In genomic region chr5:154648229-154648628, GRCh38 we compare ENCODE assay signal across 26 cellular contexts.
DNase-seq lines count a peak whose midpoint lies in the region; ATAC-seq, FAIRE-seq and TF ChIP-seq lines count a peak whose summit lies in the region.
"Had no signal": no experiment of that assay in that cellular context is flagged by ENCODE, and none has a peak within 500 bp of the region (broad histone marks: within the 10 kb centered on the region; RNA-seq: fewer than 3 reads in every experiment).

No MANE protein-coding gene starts in this region.

- POLR2A ChIA-PET in H1 (lab: Charles Lee; ENCODE audit: partially characterized antibody), result interaction anchor here (0.7 to 1.8 kb wide), 3 partner anchors 93 to 384 kb away, joined by 3 to 5 read pairs (median 3); partner anchors contain the start of gene CNOT8

- no peak overlapping the region for H3K14ac ChIP-seq in H1 (ENCODE audit: insufficient read length)
- no peak overlapping the region for H3K14ac ChIP-seq in trophoblast cell (ENCODE audit: low read length)

- H3K79me1 ChIP-seq in H1 (ENCODE audit: low read depth, low read length), result no peaks in the 10 kb centered on the region
- peaks cover 4% of the 10 kb centered on the region for H3K79me1 ChIP-seq in trophoblast cell (ENCODE audit: low read length)

- no peaks in the 10 kb centered on the region for H4K20me1 ChIP-seq in H1 (replicated peaks in 1 of 2; ENCODE audit: control insufficient read depth in 1 of 2, insufficient read depth in 2 of 2, low read length in 2 of 2)

- H3K18ac ChIP-seq in H1 (ENCODE audit: extremely low read depth, low read length), result no peak overlapping the region
- H3K18ac ChIP-seq in trophoblast cell (ENCODE audit: low read length), result no peak overlapping the region

- H2BK120ac ChIP-seq in H1 (replicated peaks; ENCODE audit: low read depth, low read length) (no peak overlapping the region), trophoblast cell (ENCODE audit: insufficient read depth, low read length, poor library complexity) (no peak overlapping the region)

- H2BK20ac ChIP-seq in H1 (ENCODE audit: low read length), result no peak overlapping the region

- TF ChIP-seq EP300 in H1 (IDR thresholded peaks at IDR 0.05; ENCODE audit: borderline replicate concordance in 1 of 2, low read depth in 2 of 2, low read length in 2 of 2), result no peak

- DNase-seq in stimulated activated naive CD8-positive, alpha-beta T cell treated with anti-CD3 and anti-CD28 coated beads, Interleukin-15, amount 100 ng/mL, for 72 hours, result no peak
- DNase-seq in stimulated activated naive CD8-positive, alpha-beta T cell treated with anti-CD3 and anti-CD28 coated beads, Interleukin-15, Interleukin-2, amounts not matched to agents 100 U/mL and 50 U/mL, for 24 hours, result no peak
- no peak for DNase-seq in H1 (ENCODE audit: low read depth in 1 of 2, low spot score in 2 of 2)
- no peak for DNase-seq in trophoblast cell
- DNase-seq in COLO829 (ENCODE audit: low spot score), result no peak
- DNase-seq in NCI-H1092 treated with DMSO at 0.1 percent for 48 hours (lab: John Stamatoyannopoulos, UW), result no peak
- DNase-seq in NCI-H2107 treated with DMSO at 0.1 percent for 48 hours (lab: John Stamatoyannopoulos, UW; ENCODE audit: unreplicated experiment), result no peak
- DNase-seq: activated CD8-positive, alpha-beta T cell treated with anti-CD3 and anti-CD28 coated beads for 36 hours; CD8-positive, alpha-beta T cell; cerebellar nuclear complex; DMS153; dorsolateral prefrontal cortex; HCEC 1CT; NCI-H1105 treated with DMSO at 0.1 percent for 48 hours; NCI-H2029 treated with DMSO at 0.1 percent for 48 hours; NCI-H345; NCI-H774; nephron progenitor cell; RPMI8226; stimulated activated CD4-positive, alpha-beta T cell treated with anti-CD3 and anti-CD28 coated beads, Interleukin-15, amount 100 ng/mL, for 24 hours had no signal

- ATAC-seq in stimulated activated naive CD8-positive, alpha-beta T cell treated with anti-CD3 and anti-CD28 coated beads, Interleukin-15, amount 100 ng/mL, for 72 hours, result no peak
- ATAC-seq in stimulated activated naive CD8-positive, alpha-beta T cell treated with anti-CD3 and anti-CD28 coated beads, Interleukin-15, Interleukin-2, amounts not matched to agents 100 U/mL and 50 U/mL, for 24 hours, result no peak
- ATAC-seq in HG02798 (IDR thresholded peaks at IDR 0.05; ENCODE audit: poor library complexity, unreplicated experiment), result no peak
- ATAC-seq: activated T-helper 17 cell treated with anti-CD3 and anti-CD28 coated beads, Interleukin-2, amount 50 U/mL, for 72 hours; CD8-positive, alpha-beta T cell; sciatic nerve had no signal

- peaks cover 2% of the 10 kb centered on the region; the same call in 1 of the 2 replicates for H3K23me2 ChIP-seq in H1 (ENCODE audit: low read depth, low read length)

- H4K8ac ChIP-seq in H1 (ENCODE audit: extremely low read depth, insufficient read depth, low read length) (no peak overlapping the region), trophoblast cell (ENCODE audit: low read depth, low read length) (no peak overlapping the region)

- H3K4ac ChIP-seq in H1 (replicated peaks; ENCODE audit: insufficient read length, low read depth, low read length), result no peak overlapping the region
- no peak overlapping the region for H3K4ac ChIP-seq in trophoblast cell (ENCODE audit: low read depth, low read length)

- H3K4me3 ChIP-seq in H1 (ENCODE audit: extremely low read depth in 1 of 4, insufficient read depth in 2 of 4, low read depth in 3 of 4, low read length in 4 of 4), result no peak overlapping the region
- H3K4me3 ChIP-seq in trophoblast cell (ENCODE audit: low read depth, low read length), result no peak overlapping the region

- no peak overlapping the region for H2BK5ac ChIP-seq in H1 (ENCODE audit: low read depth, low read length)
- no peak overlapping the region for H2BK5ac ChIP-seq in trophoblast cell (ENCODE audit: low read depth, low read length, poor library complexity)

- FAIRE-seq in H1 (lab: Jason Lieb, UNC), result no peak
- FAIRE-seq: keratinocyte had no signal

- H4K12ac ChIP-seq in trophoblast cell (ENCODE audit: low read depth, low read length), result no peak overlapping the region

- H3K27me3 Mint-ChIP-seq in stimulated activated naive CD8-positive, alpha-beta T cell treated with anti-CD3 and anti-CD28 coated beads, Interleukin-15, amount 100 ng/mL, for 72 hours, result peaks cover 11% of the 10 kb centered on the region
- H3K27me3 Mint-ChIP-seq: activated CD8-positive, alpha-beta T cell treated with anti-CD3 and anti-CD28 coated beads for 36 hours had no signal

- H3K4me1 Mint-ChIP-seq in stimulated activated naive CD8-positive, alpha-beta T cell treated with anti-CD3 and anti-CD28 coated beads, Interleukin-15, amount 100 ng/mL, for 72 hours, result peaks cover 18% of the 10 kb centered on the region
- H3K4me1 Mint-ChIP-seq: activated T-helper 17 cell treated with anti-CD3 and anti-CD28 coated beads, Interleukin-2, amount 50 U/mL, for 72 hours had no signal

- H3K56ac ChIP-seq in H1 (replicated peaks; ENCODE audit: insufficient read length, low read depth, low read length), result no peak overlapping the region

- no peak overlapping the region for H3K23ac ChIP-seq in H1 (ENCODE audit: insufficient read length)
- H3K23ac ChIP-seq in trophoblast cell (ENCODE audit: low read length), result no peak overlapping the region

- H3K27ac Mint-ChIP-seq in stimulated activated naive CD8-positive, alpha-beta T cell treated with anti-CD3 and anti-CD28 coated beads, Interleukin-15, amount 100 ng/mL, for 72 hours, result no peak overlapping the region
- H3K27ac Mint-ChIP-seq: activated naive CD4-positive, alpha-beta T cell treated with anti-CD3 and anti-CD28 coated beads, Interleukin-2, amount 50 U/mL, for 72 hours; activated T-helper 17 cell treated with anti-CD3 and anti-CD28 coated beads, Interleukin-2, amount 50 U/mL, for 72 hours; nephron progenitor cell had no signal

- WGBS in H1 (ENCODE audit: extremely low coverage in 1 of 2, insufficient coverage in 1 of 2, insufficient read length in 1 of 2, insufficient replicate concordance in 2 of 2, low coverage in 1 of 2, low lambda C conversion rate in 2 of 2, missing lambda C conversion rate in 1 of 2), 2 experiments, result 92% methylated on average over 16 of the region's 16 CpGs; no CpG with 5 or more reads in 1 of the 2 experiments
- no CpG with 5 or more reads among the region's 16 CpGs for WGBS in trophoblast cell (ENCODE audit: extremely low coverage, insufficient coverage, insufficient read length)

- no peak overlapping the region for H4K91ac ChIP-seq in H1 (replicated peaks; ENCODE audit: insufficient read length, low read length)
- H4K91ac ChIP-seq in trophoblast cell (ENCODE audit: low read depth, low read length), result no peak overlapping the region

- no peak for TF ChIP-seq POLR2A in H1 (IDR thresholded peaks at IDR 0.05; ENCODE audit: control extremely low read depth in 1 of 2, low read depth in 2 of 2, low read length in 2 of 2)

- H2BK12ac ChIP-seq in H1 (ENCODE audit: low read depth, low read length) (no peak overlapping the region), trophoblast cell (ENCODE audit: low read length) (peak overlapping the region; percentile 26)

- no peaks in the 10 kb centered on the region for H3K79me2 ChIP-seq in H1 (ENCODE audit: control insufficient read depth in 1 of 2, insufficient read depth in 2 of 2, low read length in 2 of 2)
- no peaks in the 10 kb centered on the region for H3K79me2 ChIP-seq in trophoblast cell (ENCODE audit: control insufficient read depth, insufficient read depth, low read length, poor library complexity)

- peak overlapping the region; percentile 63 to 69; a peak in 1 of 4 replicates for H3K4me2 ChIP-seq in H1 (ENCODE audit: insufficient read depth in 1 of 2, low read depth in 2 of 2, low read length in 2 of 2)
- no peak overlapping the region for H3K4me2 ChIP-seq in trophoblast cell (ENCODE audit: low read length)

- peaks cover 0 to 8% of the 10 kb centered on the region in 2 donors for H3K9me3 Mint-ChIP-seq in stimulated activated naive CD8-positive, alpha-beta T cell treated with anti-CD3 and anti-CD28 coated beads, Interleukin-15, amount 100 ng/mL, for 72 hours

- no peak for TF ChIP-seq CTCF in H1 (IDR thresholded peaks at IDR 0.05; ENCODE audit: control extremely low read depth in 1 of 3, insufficient read depth in 1 of 3, low read depth in 1 of 3, low read length in 3 of 3)

- no peak overlapping the region for H4K5ac ChIP-seq in H1 (ENCODE audit: insufficient read length, low read depth, low read length)

- TF ChIP-seq RAD21 in H1 (IDR thresholded peaks at IDR 0.05 in 1 of 2, conservative IDR thresholded peaks at IDR 0.05 in 1 of 2; ENCODE audit: low read depth in 2 of 2, low read length in 2 of 2), result no peak

- H3K4me1 ChIP-seq in H1 (replicated peaks in 1 of 4; ENCODE audit: control insufficient read depth in 3 of 4, insufficient read depth in 4 of 4, low read length in 3 of 4) (peaks cover 0 to 10% (median 5%) of the 10 kb centered on the region in 4 experiments; a peak in 4 of 7 replicates), trophoblast cell (ENCODE audit: control insufficient read depth in 1 of 2, insufficient read depth in 2 of 2, low read length in 2 of 2) (peaks cover 9% of the 10 kb centered on the region in 2 experiments)

- H3K27ac ChIP-seq in H1 (ENCODE audit: low read depth, low read length), result no peak overlapping the region
- H3K27ac ChIP-seq in trophoblast cell (ENCODE audit: low read depth, low read length), result no peak overlapping the region
- H3K27ac ChIP-seq: dorsolateral prefrontal cortex, parathyroid adenoma had no signal

- H2AK5ac ChIP-seq in H1 (ENCODE audit: low read depth, low read length) (no peak overlapping the region), trophoblast cell (ENCODE audit: low read length) (peak overlapping the region; percentile 30)

- CTCF ChIA-PET in H1 (lab: Charles Lee; ENCODE audit: partially characterized antibody), result interaction anchor here (0.6 to 5.1 kb wide), 9 partner anchors 16 to 582 kb away, joined by 3 to 46 read pairs (median 3); partner anchors contain the start of gene CNOT8

- no peak overlapping the region for H2BK15ac ChIP-seq in H1 (ENCODE audit: low read length)

- H2AFZ ChIP-seq in H1 (ENCODE audit: low read length) (no peak overlapping the region), trophoblast cell (ENCODE audit: insufficient read depth, low read length, poor library complexity) (no peak overlapping the region)

- H3K4me3 Mint-ChIP-seq in stimulated activated naive CD8-positive, alpha-beta T cell treated with anti-CD3 and anti-CD28 coated beads, Interleukin-15, amount 100 ng/mL, for 72 hours, result peak overlapping the region; percentile 85 to 87

- H3K36me3 ChIP-seq in H1 (ENCODE audit: control insufficient read depth in 2 of 4, insufficient read depth in 4 of 4, low read length in 3 of 4) (no peaks in the 10 kb centered on the region), trophoblast cell (ENCODE audit: control insufficient read depth in 1 of 2, insufficient read depth in 2 of 2, low read length in 2 of 2) (no peaks in the 10 kb centered on the region)

- H3K9me3 ChIP-seq in H1 (ENCODE audit: insufficient read depth in 2 of 2, low read depth in 1 of 2, low read length in 1 of 2), result peaks cover 3 to 6% of the 10 kb centered on the region in 2 experiments; a peak in 1 of 4 replicates
- peaks cover 3% of the 10 kb centered on the region for H3K9me3 ChIP-seq in trophoblast cell (ENCODE audit: insufficient read depth, low read depth, low read length)

- H3K9ac ChIP-seq in H1 (replicated peaks in 1 of 4; ENCODE audit: extremely low read depth in 1 of 4, low read depth in 3 of 4, low read length in 3 of 4) (no peak overlapping the region), trophoblast cell (ENCODE audit: low read length) (no peak overlapping the region)
- H3K9ac ChIP-seq: parathyroid adenoma had no signal

- peaks cover 0 to 19% (median 12%) of the 10 kb centered on the region in 4 experiments; a peak in 5 of 7 replicates for H3K27me3 ChIP-seq in H1 (replicated peaks in 1 of 4; ENCODE audit: control insufficient read depth in 3 of 4, extremely low read depth in 1 of 4, insufficient read depth in 3 of 4, low read length in 3 of 4)
- no peaks in the 10 kb centered on the region for H3K27me3 ChIP-seq in trophoblast cell (ENCODE audit: insufficient read depth, low read length)
